ENCODE assay signal across 33 cellular contexts in the genomic region with DNA sequence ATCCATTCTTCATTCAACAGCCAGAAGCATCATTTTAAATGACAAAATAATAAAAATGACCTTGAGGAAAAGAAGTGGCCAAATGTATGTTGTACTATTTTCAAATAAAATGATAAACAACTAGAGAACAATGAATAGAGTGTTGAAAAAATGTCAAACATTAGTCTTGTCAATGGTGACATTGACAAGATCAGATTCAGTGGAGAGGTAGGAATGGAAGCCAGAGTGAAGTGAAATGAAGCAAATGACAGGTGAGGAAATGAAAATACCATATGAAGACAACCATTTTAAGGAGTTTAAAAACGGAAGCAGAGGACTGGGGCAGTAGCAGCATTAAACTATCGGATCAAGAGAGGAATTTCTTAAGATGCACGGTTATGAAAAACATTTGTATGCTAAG. TPM values are rescaled to one million over a fixed set of nuclear protein-coding genes. Genes with fewer than 3 reads are reported as not detected.
DNase-seq lines count a peak whose midpoint lies in the region; FAIRE-seq and TF ChIP-seq lines count a peak whose summit lies in the region.
"Had no signal": no experiment of that assay in that cellular context is flagged by ENCODE, and none has a peak within 500 bp of the region (broad histone marks: within the 10 kb centered on the region; RNA-seq: fewer than 3 reads in every experiment).

No MANE protein-coding gene starts in this region.

- H2BK120ac ChIP-seq in H1 (replicated peaks; ENCODE audit: low read depth, low read length): no peak overlapping the region

- H3K4me2 ChIP-seq in MM.1S (ENCODE audit: low read depth, low read length) (no peak overlapping the region), H1 (ENCODE audit: insufficient read depth in 1 of 2, low read depth in 2 of 2, low read length in 2 of 2) (no peak overlapping the region), neural cell (ENCODE audit: low read length) (no peak overlapping the region), SK-N-SH (no peak overlapping the region)
- H3K4me2 ChIP-seq: A549; BLaER1; BLaER1 treated with 17β-estradiol and CSF1 and Interleukin-3, amounts not matched to agents 10 nM and 100 nM had no signal

- TF ChIP-seq EP300 in H1 (IDR thresholded peaks at IDR 0.05; ENCODE audit: borderline replicate concordance in 1 of 2, low read depth in 2 of 2, low read length in 2 of 2): no peak
- TF ChIP-seq EP300 in neural cell (conservative IDR thresholded peaks at IDR 0.05; ENCODE audit: poor library complexity, severe bottlenecking): peak; percentile 90
- no peak for TF ChIP-seq EP300 in SK-N-SH (IDR thresholded peaks at IDR 0.05; ENCODE audit: borderline replicate concordance in 1 of 2, low read depth in 1 of 2, low read length in 1 of 2)

- no peak overlapping the region for H2BK15ac ChIP-seq in H1 (ENCODE audit: low read length)

- no peak overlapping the region for H2BK20ac ChIP-seq in H1 (ENCODE audit: low read length)

- no peak overlapping the region for H2BK12ac ChIP-seq in H1 (ENCODE audit: low read depth, low read length)

- H3K79me1 ChIP-seq in H1 (ENCODE audit: low read depth, low read length): no peaks in the 10 kb centered on the region

- no peak for TF ChIP-seq CTCF in MM.1S (IDR thresholded peaks at IDR 0.05; ENCODE audit: low read length)
- no peak for TF ChIP-seq CTCF in H1 (IDR thresholded peaks at IDR 0.05; ENCODE audit: control extremely low read depth in 1 of 3, insufficient read depth in 1 of 3, low read depth in 1 of 3, low read length in 3 of 3)
- TF ChIP-seq CTCF in neural cell (IDR thresholded peaks at IDR 0.05; ENCODE audit: poor library complexity, severe bottlenecking): no peak
- TF ChIP-seq CTCF in SK-N-SH (IDR thresholded peaks at IDR 0.05): no peak

- H3K9me2 ChIP-seq in MM.1S (replicated peaks; ENCODE audit: insufficient read depth, low read length): no peaks in the 10 kb centered on the region
- H3K9me2 ChIP-seq in neural cell (ENCODE audit: insufficient read depth, low read length): no peaks in the 10 kb centered on the region
- H3K9me2 ChIP-seq in SK-N-SH: no peaks in the 10 kb centered on the region

- H4K91ac ChIP-seq in H1 (replicated peaks; ENCODE audit: insufficient read length, low read length): no peak overlapping the region

- no peaks in the 10 kb centered on the region for H3K79me2 ChIP-seq in MM.1S (ENCODE audit: low read length)
- H3K79me2 ChIP-seq in H1 (ENCODE audit: control insufficient read depth in 1 of 2, insufficient read depth in 2 of 2, low read length in 2 of 2): no peaks in the 10 kb centered on the region
- no peaks in the 10 kb centered on the region for H3K79me2 ChIP-seq in neural cell (replicated peaks; ENCODE audit: insufficient read depth, low read length)
- H3K79me2 ChIP-seq in SK-N-SH (ENCODE audit: insufficient read depth): no peaks in the 10 kb centered on the region

- H3K27me3 ChIP-seq in MM.1S (replicated peaks; ENCODE audit: insufficient read depth, low read length) (no peaks in the 10 kb centered on the region), H1 (replicated peaks in 1 of 4; ENCODE audit: control insufficient read depth in 3 of 4, extremely low read depth in 1 of 4, insufficient read depth in 3 of 4, low read length in 3 of 4) (no peaks in the 10 kb centered on the region), neural cell (ENCODE audit: insufficient read depth, low read depth, low read length) (no peaks in the 10 kb centered on the region), SK-N-SH (ENCODE audit: insufficient read depth) (peaks cover 13% of the 10 kb centered on the region; the same call in 1 of the 2 replicates)
- H3K27me3 ChIP-seq: BLaER1; BLaER1 treated with 17β-estradiol and CSF1 and Interleukin-3, amounts not matched to agents 10 nM and 100 nM had no signal

- 0 out of 2 replicates have a peak overlapping the region, but pooled peaks have one; percentile 19 for H2AFZ ChIP-seq in MM.1S (ENCODE audit: low read length)
- H2AFZ ChIP-seq in H1 (ENCODE audit: low read length): 0 out of 2 replicates have a peak overlapping the region, but pooled peaks have one; percentile 59
- H2AFZ ChIP-seq in neural cell (ENCODE audit: low read depth, low read length): no peak overlapping the region
- H2AFZ ChIP-seq in SK-N-SH (ENCODE audit: low read depth): no peak overlapping the region

- no peak overlapping the region for H3K14ac ChIP-seq in H1 (ENCODE audit: insufficient read length)

- H3K4ac ChIP-seq in H1 (replicated peaks; ENCODE audit: insufficient read length, low read depth, low read length): no peak overlapping the region

- H3K18ac ChIP-seq in H1 (ENCODE audit: extremely low read depth, low read length): no peak overlapping the region

- no peak overlapping the region for H2BK5ac ChIP-seq in H1 (ENCODE audit: low read depth, low read length)

- no peak for DNase-seq in MM.1S
- DNase-seq in H1 (ENCODE audit: low read depth in 1 of 2, low spot score in 2 of 2): no peak
- no peak for DNase-seq in T-helper 1 cell
- DNase-seq in activated T-cell treated with anti-CD3 and anti-CD28 coated beads for 4 hours: no peak
- no peak for DNase-seq in SK-N-SH
- DNase-seq: 8988T; ACHN; AML-193; BE2C; C1 segment of cervical spinal cord; Caco-2; Calu3; CD4-positive, alpha-beta memory T cell; CD4-positive, alpha-beta T cell; CD4-positive, CD25-positive, alpha-beta regulatory T cell; CD8-positive, alpha-beta memory T cell; CD8-positive, alpha-beta T cell; COR-L47; DMS 273 treated with DMSO at 0.1 percent for 48 hours; DMS153; DMS53; DMS79; DMS79 treated with DMSO at 0.1 percent for 48 hours; DND-41; EL had no signal

- POLR2A ChIA-PET in H1 (lab: Charles Lee; ENCODE audit: partially characterized antibody) (no interaction called here), SK-N-SH (lab: Yijun Ruan, JAX) (no interaction called here)

- H3K56ac ChIP-seq in H1 (replicated peaks; ENCODE audit: insufficient read length, low read depth, low read length): no peak overlapping the region

- no peaks in the 10 kb centered on the region for H3K9me3 ChIP-seq in MM.1S (replicated peaks; ENCODE audit: insufficient read depth, low read length)
- H3K9me3 ChIP-seq in H1 (ENCODE audit: insufficient read depth in 2 of 2, low read depth in 1 of 2, low read length in 1 of 2): no peaks in the 10 kb centered on the region
- H3K9me3 ChIP-seq in neural cell (ENCODE audit: low read length): no peaks in the 10 kb centered on the region
- H3K9me3 ChIP-seq in SK-N-SH: no peaks in the 10 kb centered on the region
- H3K9me3 ChIP-seq: A549; BE2C; BLaER1; BLaER1 treated with 17β-estradiol and CSF1 and Interleukin-3, amounts not matched to agents 10 nM and 100 nM; Caco-2 had no signal

- H3K27ac ChIP-seq in MM.1S (ENCODE audit: low read length) (no peak overlapping the region), H1 (ENCODE audit: low read depth, low read length) (no peak overlapping the region), neural cell (ENCODE audit: low read length) (peak overlapping the region; percentile 36), SK-N-SH (ENCODE audit: low read depth in 2 of 2, low read length in 1 of 2) (no peak overlapping the region)
- H3K27ac ChIP-seq: 22Rv1; A549; BLaER1; BLaER1 treated with 17β-estradiol and CSF1 and Interleukin-3, amounts not matched to agents 10 nM and 100 nM; C4-2B had no signal

- H4K8ac ChIP-seq in H1 (ENCODE audit: extremely low read depth, insufficient read depth, low read length): no peak overlapping the region

- H3K23ac ChIP-seq in H1 (ENCODE audit: insufficient read length): no peak overlapping the region

- H4K5ac ChIP-seq in H1 (ENCODE audit: insufficient read length, low read depth, low read length): no peak overlapping the region

- H3K4me3 ChIP-seq in MM.1S (ENCODE audit: low read length) (no peak overlapping the region), H1 (ENCODE audit: extremely low read depth in 1 of 4, insufficient read depth in 2 of 4, low read depth in 3 of 4, low read length in 4 of 4) (no peak overlapping the region), neural cell (ENCODE audit: low read length) (no peak overlapping the region), SK-N-SH (ENCODE audit: low read depth in 2 of 2, low read length in 1 of 2) (no peak overlapping the region)
- H3K4me3 ChIP-seq: A549; BLaER1; BLaER1 treated with 17β-estradiol and CSF1 and Interleukin-3, amounts not matched to agents 10 nM and 100 nM had no signal

- WGBS in H1 (ENCODE audit: extremely low coverage in 1 of 2, insufficient coverage in 1 of 2, insufficient read length in 1 of 2, insufficient replicate concordance in 2 of 2, low coverage in 1 of 2, low lambda C conversion rate in 2 of 2, missing lambda C conversion rate in 1 of 2), 2 experiments: 89% methylated on average over 3 of the region's 3 CpGs; no CpG with 5 or more reads in 1 of the 2 experiments
- 5% methylated on average over 3 of the region's 3 CpGs for WGBS in SK-N-SH (ENCODE audit: low lambda C conversion rate)

- H3K9ac ChIP-seq in MM.1S (ENCODE audit: low read length) (no peak overlapping the region), H1 (replicated peaks in 1 of 4; ENCODE audit: extremely low read depth in 1 of 4, low read depth in 3 of 4, low read length in 3 of 4) (no peak overlapping the region), neural cell (ENCODE audit: low read length) (no peak overlapping the region), SK-N-SH (no peak overlapping the region)
- H3K9ac ChIP-seq: BLaER1; BLaER1 treated with 17β-estradiol and CSF1 and Interleukin-3, amounts not matched to agents 10 nM and 100 nM had no signal

- no peak overlapping the region for H2AK5ac ChIP-seq in H1 (ENCODE audit: low read depth, low read length)

- TF ChIP-seq RAD21 in H1 (IDR thresholded peaks at IDR 0.05 in 1 of 2, conservative IDR thresholded peaks at IDR 0.05 in 1 of 2; ENCODE audit: low read depth in 2 of 2, low read length in 2 of 2) (no peak), neural cell (conservative IDR thresholded peaks at IDR 0.05) (no peak), SK-N-SH (IDR thresholded peaks at IDR 0.05; ENCODE audit: low read length) (no peak)

- no peaks in the 10 kb centered on the region for H3K36me3 ChIP-seq in MM.1S (replicated peaks; ENCODE audit: insufficient read depth, low read length)
- H3K36me3 ChIP-seq in H1 (ENCODE audit: control insufficient read depth in 2 of 4, insufficient read depth in 4 of 4, low read length in 3 of 4): no peaks in the 10 kb centered on the region
- H3K36me3 ChIP-seq in neural cell (ENCODE audit: insufficient read depth, low read length): no peaks in the 10 kb centered on the region
- no peaks in the 10 kb centered on the region for H3K36me3 ChIP-seq in SK-N-SH (replicated peaks in 1 of 2; ENCODE audit: control insufficient read depth in 1 of 2, insufficient read depth in 2 of 2, low read length in 1 of 2)
- H3K36me3 ChIP-seq: BE2C; BLaER1; BLaER1 treated with 17β-estradiol and CSF1 and Interleukin-3, amounts not matched to agents 10 nM and 100 nM had no signal

- CTCF ChIA-PET in H1 (lab: Charles Lee; ENCODE audit: partially characterized antibody): no interaction called here
- CTCF ChIA-PET in SK-N-SH (lab: Yijun Ruan, JAX): no interaction called here

- H4K20me1 ChIP-seq in MM.1S (ENCODE audit: insufficient read depth, low read length): no peaks in the 10 kb centered on the region
- no peaks in the 10 kb centered on the region for H4K20me1 ChIP-seq in H1 (replicated peaks in 1 of 2; ENCODE audit: control insufficient read depth in 1 of 2, insufficient read depth in 2 of 2, low read length in 2 of 2)
- no peaks in the 10 kb centered on the region for H4K20me1 ChIP-seq in neural cell (ENCODE audit: insufficient read depth)
- no peaks in the 10 kb centered on the region for H4K20me1 ChIP-seq in SK-N-SH (ENCODE audit: insufficient read depth)
- H4K20me1 ChIP-seq: BLaER1; BLaER1 treated with 17β-estradiol and CSF1 and Interleukin-3, amounts not matched to agents 10 nM and 100 nM had no signal

- H3F3A ChIP-seq in MM.1S (ENCODE audit: insufficient read depth, low read length) (no peaks in the 10 kb centered on the region), neural cell (ENCODE audit: insufficient read depth, low read length, poor library complexity, severe bottlenecking) (no peaks in the 10 kb centered on the region), SK-N-SH (replicated peaks; ENCODE audit: insufficient read depth) (no peaks in the 10 kb centered on the region)

- H3K4me1 ChIP-seq in MM.1S (ENCODE audit: low read length): no peaks in the 10 kb centered on the region
- no peaks in the 10 kb centered on the region for H3K4me1 ChIP-seq in H1 (replicated peaks in 1 of 4; ENCODE audit: control insufficient read depth in 3 of 4, insufficient read depth in 4 of 4, low read length in 3 of 4)
- no peaks in the 10 kb centered on the region for H3K4me1 ChIP-seq in SK-N-SH (ENCODE audit: control insufficient read depth in 1 of 2, insufficient read depth in 2 of 2, low read depth in 1 of 2, low read length in 1 of 2)
- H3K4me1 ChIP-seq: A549; BE2C; BLaER1; BLaER1 treated with 17β-estradiol and CSF1 and Interleukin-3, amounts not matched to agents 10 nM and 100 nM; Caco-2 had no signal

- no peaks in the 10 kb centered on the region for H3K23me2 ChIP-seq in H1 (ENCODE audit: low read depth, low read length)

- no peak for FAIRE-seq in H1 (lab: Jason Lieb, UNC)
- FAIRE-seq: A204.1, A549, D721Med had no signal

- TF ChIP-seq POLR2A in H1 (IDR thresholded peaks at IDR 0.05; ENCODE audit: control extremely low read depth in 1 of 2, low read depth in 2 of 2, low read length in 2 of 2): no peak

RNA-seq across cellular contexts. Expression of a gene that starts 38.2 kb away (rescaled TPM):
- total RNA-seq in H1 (2021; fragmentation: NEBNext Ultra II Directional; extraction: Animal tissue kit (Norgen Biotek cat#: 25700)): 1,035 and 1,059 TPM in 2 replicates
- polyA plus RNA-seq in H1 (2011; rRNA removed): 837 and 1,207 TPM in 2 replicates
- polyA plus RNA-seq in H1 (2011; cell fraction: cytosol; rRNA removed): 1,169 TPM
- polyA plus RNA-seq in H1 (2011; cell fraction: nucleus; rRNA removed): 263 TPM
- 2,003 to 2,565 TPM (median 2,368 TPM) in 4 replicates for polyA plus RNA-seq in H1 (2012, experiment 1 of 2)
- polyA plus RNA-seq in H1 (2012, experiment 2 of 2): 13,884 TPM
- 2,670 TPM for polyA plus RNA-seq in H1 (2013, experiment 1 of 2)
- polyA plus RNA-seq in H1 (2013, experiment 2 of 2): 2,657 TPM
- polyA minus RNA-seq in H1 (2011; rRNA and poly(A)+ RNA removed): 314 and 370 TPM in 2 replicates
- 148 TPM for polyA minus RNA-seq in H1 (2011; cell fraction: cytosol; rRNA and poly(A)+ RNA removed)
- 146 TPM for polyA minus RNA-seq in H1 (2011; cell fraction: nucleus; rRNA and poly(A)+ RNA removed)
- polyA plus RNA-seq in neural cell: 877 and 1,002 TPM in 2 replicates
- 143 and 206 TPM in 2 replicates for polyA minus RNA-seq in neural cell
- polyA plus RNA-seq in SK-N-SH (2012; rRNA removed): 675 and 707 TPM in 2 replicates
- polyA plus RNA-seq in SK-N-SH (2012; cell fraction: cytosol; rRNA removed): 981 and 1,339 TPM in 2 replicates
- 141 and 165 TPM in 2 replicates for polyA plus RNA-seq in SK-N-SH (2012; cell fraction: nucleus; rRNA removed)

Comparison
In these comparisons a context has a peak if more than half of its experiments do, and no peak if none do; other contexts are left out.
1. H2AFZ ChIP-seq: peak in MM.1S (single experiment) and H1 (single experiment); none in neural cell (single experiment) and SK-N-SH (single experiment).